Comparison of ENCODE assay signal across 18 cellular contexts in the genomic region with DNA sequence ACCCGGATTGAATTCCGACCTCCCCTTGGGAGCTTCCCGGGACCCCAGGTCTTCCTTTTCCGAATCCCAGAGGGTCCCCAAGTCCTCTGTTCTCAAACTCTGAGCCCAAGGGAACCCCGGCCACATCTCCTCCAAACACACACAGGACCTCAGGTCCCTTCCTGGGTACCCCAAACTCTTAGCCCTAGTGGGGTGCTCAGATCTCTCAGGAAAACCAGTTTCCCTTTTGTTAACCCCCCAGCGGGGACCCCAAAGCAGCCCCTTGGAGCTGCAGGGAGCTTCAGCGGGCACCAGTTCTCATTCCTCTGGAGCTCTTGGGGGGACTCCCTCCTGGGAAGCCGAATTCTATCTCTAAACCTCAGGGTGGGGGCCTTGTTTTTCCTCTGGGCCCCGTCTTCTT. TPM values are rescaled to one million over a fixed set of nuclear protein-coding genes. Genes with fewer than 3 reads are reported as not detected.
DNase-seq lines count a peak whose midpoint lies in the region; FAIRE-seq and TF ChIP-seq lines count a peak whose summit lies in the region.
"Had no signal": no experiment of that assay in that cellular context is flagged by ENCODE, and none has a peak within 500 bp of the region (broad histone marks: within the 10 kb centered on the region; RNA-seq: fewer than 3 reads in every experiment).

No MANE protein-coding gene starts in this region.

- no peaks in the 10 kb centered on the region for H3K4me1 ChIP-seq in CD4-positive, alpha-beta memory T cell (ENCODE audit: insufficient read depth, low read length)
- H3K4me1 ChIP-seq in HUES48 (ENCODE audit: control insufficient read depth, insufficient read depth, low read length) (peaks cover 3% of the 10 kb centered on the region; the same call in 1 of the 2 replicates), H1 (replicated peaks in 1 of 4; ENCODE audit: control insufficient read depth in 3 of 4, insufficient read depth in 4 of 4, low read length in 3 of 4) (peaks cover 0 to 15% (median 7%) of the 10 kb centered on the region in 4 experiments; a peak in 6 of 7 replicates), neural progenitor cell (peaks cover 4% of the 10 kb centered on the region)

- TF ChIP-seq CTCF in H1 (IDR thresholded peaks at IDR 0.05; ENCODE audit: control extremely low read depth in 1 of 3, insufficient read depth in 1 of 3, low read depth in 1 of 3, low read length in 3 of 3), result no peak
- no peak for TF ChIP-seq CTCF in neural progenitor cell (IDR thresholded peaks at IDR 0.05)

- POLR2A ChIA-PET in CD4-positive, alpha-beta memory T cell (lab: Charles Lee; ENCODE audit: partially characterized antibody), result no interaction called here
- POLR2A ChIA-PET in H1 (lab: Charles Lee; ENCODE audit: partially characterized antibody), result interaction anchor here (0.9 to 4.0 kb wide), 10 partner anchors 7 to 34 kb away, joined by 3 to 21 read pairs (median 8); no protein-coding TSS in a partner anchor

- no peak overlapping the region for H4K91ac ChIP-seq in H1 (replicated peaks; ENCODE audit: insufficient read length, low read length)

- FAIRE-seq in H1 (lab: Jason Lieb, UNC) (no peak), frontal cortex (lab: Jason Lieb, UNC) (no peak)

- peak overlapping the region in 6 of 8 donors; percentile 15 to 64 (median 41) for H3K4me3 Mint-ChIP-seq in CD4-positive, alpha-beta memory T cell
- peak overlapping the region; percentile 80 for H3K4me3 Mint-ChIP-seq in neural progenitor cell

- CTCF ChIA-PET in CD4-positive, alpha-beta memory T cell (lab: Charles Lee; ENCODE audit: partially characterized antibody), result no interaction called here
- CTCF ChIA-PET in H1 (lab: Charles Lee; ENCODE audit: partially characterized antibody), result interaction anchor here (1.1 to 4.2 kb wide), 6 partner anchors 12 to 199 kb away, joined by 3 to 33 read pairs (median 4); no protein-coding TSS in a partner anchor

- peaks cover 9% of the 10 kb centered on the region; the same call in 1 of the 2 replicates for H3K23me2 ChIP-seq in H1 (ENCODE audit: low read depth, low read length)

- no peak overlapping the region for H3K23ac ChIP-seq in H1 (ENCODE audit: insufficient read length)

- H3K27me3 ChIP-seq in CD4-positive, alpha-beta memory T cell (ENCODE audit: insufficient read depth, low read length), result peaks cover 11% of the 10 kb centered on the region
- H3K27me3 ChIP-seq in HUES48 (ENCODE audit: control insufficient read depth, insufficient read depth, low read length), result peaks cover 31% of the 10 kb centered on the region
- H3K27me3 ChIP-seq in H1 (replicated peaks in 1 of 4; ENCODE audit: control insufficient read depth in 3 of 4, extremely low read depth in 1 of 4, insufficient read depth in 3 of 4, low read length in 3 of 4), result peaks cover 2 to 47% (median 32%) of the 10 kb centered on the region in 4 experiments
- peaks cover 80% of the 10 kb centered on the region for H3K27me3 ChIP-seq in neural progenitor cell

- H2BK20ac ChIP-seq in H1 (ENCODE audit: low read length), result no peak overlapping the region

- H4K20me1 ChIP-seq in H1 (replicated peaks in 1 of 2; ENCODE audit: control insufficient read depth in 1 of 2, insufficient read depth in 2 of 2, low read length in 2 of 2) (no peaks in the 10 kb centered on the region), neural progenitor cell (ENCODE audit: low read depth) (no peaks in the 10 kb centered on the region)

- no peak overlapping the region for H4K8ac ChIP-seq in H1 (ENCODE audit: extremely low read depth, insufficient read depth, low read length)

- H3K79me1 ChIP-seq in H1 (ENCODE audit: low read depth, low read length), result no peaks in the 10 kb centered on the region

- WGBS in H1 (ENCODE audit: extremely low coverage in 1 of 2, insufficient coverage in 1 of 2, insufficient read length in 1 of 2, insufficient replicate concordance in 2 of 2, low coverage in 1 of 2, low lambda C conversion rate in 2 of 2, missing lambda C conversion rate in 1 of 2), 2 experiments, result 84% methylated on average over 7 of the region's 9 CpGs; no CpG with 5 or more reads in 1 of the 2 experiments

- H4K5ac ChIP-seq in H1 (ENCODE audit: insufficient read length, low read depth, low read length), result no peak overlapping the region

- H3K18ac ChIP-seq in H1 (ENCODE audit: extremely low read depth, low read length), result no peak overlapping the region

- H3K4me1 Mint-ChIP-seq in CD4-positive, alpha-beta memory T cell, result peaks cover 0 to 6% (median 2%) of the 10 kb centered on the region in 4 donors
- peaks cover 25% of the 10 kb centered on the region for H3K4me1 Mint-ChIP-seq in neural progenitor cell

- no peak overlapping the region for H2BK120ac ChIP-seq in H1 (replicated peaks; ENCODE audit: low read depth, low read length)

- H3K9me3 Mint-ChIP-seq in CD4-positive, alpha-beta memory T cell, result no peaks in the 10 kb centered on the region
- H3K9me3 Mint-ChIP-seq in neural progenitor cell, result no peaks in the 10 kb centered on the region

- H2BK12ac ChIP-seq in H1 (ENCODE audit: low read depth, low read length), result no peak overlapping the region

- no peaks in the 10 kb centered on the region for H3F3A ChIP-seq in neural progenitor cell (ENCODE audit: low read depth)

- H3K27ac ChIP-seq in CD4-positive, alpha-beta memory T cell (ENCODE audit: low read depth, low read length), result no peak overlapping the region
- H3K27ac ChIP-seq in HUES48 (ENCODE audit: low read depth, low read length), result no peak overlapping the region
- no peak overlapping the region for H3K27ac ChIP-seq in H1 (ENCODE audit: low read depth, low read length)
- no peak overlapping the region for H3K27ac ChIP-seq in neural progenitor cell
- H3K27ac ChIP-seq: body of pancreas, right atrium auricular region, VCaP had no signal

- TF ChIP-seq POLR2A in H1 (IDR thresholded peaks at IDR 0.05; ENCODE audit: control extremely low read depth in 1 of 2, low read depth in 2 of 2, low read length in 2 of 2), result no peak

- no peak overlapping the region for H2BK5ac ChIP-seq in H1 (ENCODE audit: low read depth, low read length)

- no peaks in the 10 kb centered on the region for H3K79me2 ChIP-seq in H1 (ENCODE audit: control insufficient read depth in 1 of 2, insufficient read depth in 2 of 2, low read length in 2 of 2)
- no peaks in the 10 kb centered on the region for H3K79me2 ChIP-seq in neural progenitor cell (ENCODE audit: low read depth)

- H2AK5ac ChIP-seq in H1 (ENCODE audit: low read depth, low read length), result no peak overlapping the region

- no peak for TF ChIP-seq EP300 in H1 (IDR thresholded peaks at IDR 0.05; ENCODE audit: borderline replicate concordance in 1 of 2, low read depth in 2 of 2, low read length in 2 of 2)

- H3K36me3 ChIP-seq in CD4-positive, alpha-beta memory T cell (ENCODE audit: insufficient read depth, low read length), result no peaks in the 10 kb centered on the region
- H3K36me3 ChIP-seq in HUES48 (ENCODE audit: control insufficient read depth, insufficient read depth, low read length) (no peaks in the 10 kb centered on the region), H1 (ENCODE audit: control insufficient read depth in 2 of 4, insufficient read depth in 4 of 4, low read length in 3 of 4) (no peaks in the 10 kb centered on the region), neural progenitor cell (no peaks in the 10 kb centered on the region)
- H3K36me3 ChIP-seq: right atrium auricular region had no signal

- TF ChIP-seq RAD21 in H1 (IDR thresholded peaks at IDR 0.05 in 1 of 2, conservative IDR thresholded peaks at IDR 0.05 in 1 of 2; ENCODE audit: low read depth in 2 of 2, low read length in 2 of 2), result no peak

- no peak overlapping the region for H3K4ac ChIP-seq in H1 (replicated peaks; ENCODE audit: insufficient read length, low read depth, low read length)

- no peak overlapping the region for H3K14ac ChIP-seq in H1 (ENCODE audit: insufficient read length)

- no peak for DNase-seq in CD4-positive, alpha-beta memory T cell
- DNase-seq in H1 (ENCODE audit: low read depth in 1 of 2, low spot score in 2 of 2) (no peak), neural progenitor cell (ENCODE audit: low spot score) (no peak), NCI-H446 treated with DMSO at 0.1 percent for 48 hours (lab: John Stamatoyannopoulos, UW) (no peak), DMS114 treated with DMSO at 0.1 percent for 48 hours (lab: John Stamatoyannopoulos, UW; ENCODE audit: unreplicated experiment) (no peak), frontal cortex (ENCODE audit: low spot score in 2 of 2) (no peak)
- DNase-seq in activated CD8-positive, alpha-beta memory T cell treated with anti-CD3 and anti-CD28 coated beads, Interleukin-2, amount 50 U/mL, for 4 hours, result no peak
- DNase-seq: activated naive CD4-positive, alpha-beta T cell; body of pancreas; DMS79 treated with DMSO at 0.1 percent for 48 hours; effector CD4-positive, alpha-beta T cell; NCI-H1694 treated with DMSO at 0.1 percent for 48 hours; NCI-H524 treated with DMSO at 0.1 percent for 48 hours; SW 1271 had no signal

- no peak overlapping the region for H2BK15ac ChIP-seq in H1 (ENCODE audit: low read length)

- H3K4me3 ChIP-seq in CD4-positive, alpha-beta memory T cell (ENCODE audit: low read length in 2 of 2), result no peak overlapping the region
- H3K4me3 ChIP-seq in HUES48 (ENCODE audit: low read depth, low read length) (peak overlapping the region; percentile 61; the same call in 1 of the 2 replicates), H1 (ENCODE audit: extremely low read depth in 1 of 4, insufficient read depth in 2 of 4, low read depth in 3 of 4, low read length in 4 of 4) (peak overlapping the region in 3 of 4 experiments; percentile 36 to 64 (median 47); a peak in 4 of 8 replicates), neural progenitor cell (no peak overlapping the region)

- H3K9ac ChIP-seq in HUES48 (ENCODE audit: low read depth, low read length), result no peak overlapping the region
- H3K9ac ChIP-seq in H1 (replicated peaks in 1 of 4; ENCODE audit: extremely low read depth in 1 of 4, low read depth in 3 of 4, low read length in 3 of 4), result no peak overlapping the region
- H3K9ac ChIP-seq in neural progenitor cell, result no peak overlapping the region

- H2AFZ ChIP-seq in H1 (ENCODE audit: low read length), result no peak overlapping the region
- no peak overlapping the region for H2AFZ ChIP-seq in neural progenitor cell (replicated peaks)

- no peak overlapping the region for H3K56ac ChIP-seq in H1 (replicated peaks; ENCODE audit: insufficient read length, low read depth, low read length)

- H3K4me2 ChIP-seq in H1 (ENCODE audit: insufficient read depth in 1 of 2, low read depth in 2 of 2, low read length in 2 of 2), result peak overlapping the region; percentile 75 to 76
- peak overlapping the region; percentile 74 for H3K4me2 ChIP-seq in neural progenitor cell

- H3K27me3 Mint-ChIP-seq in CD4-positive, alpha-beta memory T cell, result peaks cover 36 to 43% of the 10 kb centered on the region in 2 donors
- peaks cover 17% of the 10 kb centered on the region for H3K27me3 Mint-ChIP-seq in neural progenitor cell (ENCODE audit: insufficient read depth, low read depth)

- H3K36me3 Mint-ChIP-seq in CD4-positive, alpha-beta memory T cell, result no peaks in the 10 kb centered on the region
- no peaks in the 10 kb centered on the region for H3K36me3 Mint-ChIP-seq in neural progenitor cell

- H3K27ac Mint-ChIP-seq in CD4-positive, alpha-beta memory T cell, result no peak overlapping the region
- H3K27ac Mint-ChIP-seq in neural progenitor cell, result peak overlapping the region; percentile 91

- no peaks in the 10 kb centered on the region for H3K9me3 ChIP-seq in CD4-positive, alpha-beta memory T cell (ENCODE audit: control insufficient read depth in 1 of 2, low read length in 2 of 2)
- H3K9me3 ChIP-seq in HUES48 (ENCODE audit: control insufficient read depth, insufficient read depth, low read length) (no peaks in the 10 kb centered on the region), H1 (ENCODE audit: insufficient read depth in 2 of 2, low read depth in 1 of 2, low read length in 1 of 2) (no peaks in the 10 kb centered on the region), neural progenitor cell (ENCODE audit: low read depth) (no peaks in the 10 kb centered on the region)
- H3K9me3 ChIP-seq: body of pancreas, right atrium auricular region had no signal

- intact Hi-C loops in CD4-positive, alpha-beta memory T cell (cut with micrococcal nuclease), result no loop called here

RNA-seq across cellular contexts. Expression of a gene that starts 0.8 kb away (rescaled TPM):
- not detected for total RNA-seq in CD4-positive, alpha-beta memory T cell
- not detected for polyA plus RNA-seq in CD4-positive, alpha-beta memory T cell
- 1.2 and 1.4 TPM in 2 replicates for total RNA-seq in H1 (2021; fragmentation: NEBNext Ultra II Directional; extraction: Animal tissue kit (Norgen Biotek cat#: 25700))
- 1.6 and 2.9 TPM in 2 replicates for polyA plus RNA-seq in H1 (2011; rRNA removed)
- polyA plus RNA-seq in H1 (2011; cell fraction: cytosol; rRNA removed), result 1.8 TPM
- polyA plus RNA-seq in H1 (2011; cell fraction: nucleus; rRNA removed), result 4.3 TPM
- polyA plus RNA-seq in H1 (2012, experiment 1 of 2), result 1.1 to 1.9 TPM (median 1.5 TPM) in 4 replicates
- 0.81 TPM for polyA plus RNA-seq in H1 (2012, experiment 2 of 2)
- 2.3 TPM for polyA plus RNA-seq in H1 (2013, experiment 1 of 2)
- polyA plus RNA-seq in H1 (2013, experiment 2 of 2), result 2.1 TPM
- polyA minus RNA-seq in H1 (2011; rRNA and poly(A)+ RNA removed), result 0.22 and 0.25 TPM in 2 replicates
- not detected for polyA minus RNA-seq in H1 (2011; cell fraction: cytosol; rRNA and poly(A)+ RNA removed)
- 0.80 TPM for polyA minus RNA-seq in H1 (2011; cell fraction: nucleus; rRNA and poly(A)+ RNA removed)
- 1.0 TPM in 1 of 2 replicates, not detected in the other for total RNA-seq in neural progenitor cell (ENCODE audit: low replicate concordance)
- under 0.01 TPM for total RNA-seq in frontal cortex
- total RNA-seq: body of pancreas, lower leg skin had no signal

RNA-seq across cellular contexts. Expression of a gene that starts 29.5 kb away (rescaled TPM):
- total RNA-seq in CD4-positive, alpha-beta memory T cell, result not detected
- polyA plus RNA-seq in CD4-positive, alpha-beta memory T cell, result not detected
- 4.5 and 5.7 TPM in 2 replicates for total RNA-seq in H1 (2021; fragmentation: NEBNext Ultra II Directional; extraction: Animal tissue kit (Norgen Biotek cat#: 25700))
- 0.41 and 0.93 TPM in 2 replicates for polyA plus RNA-seq in H1 (2011; rRNA removed)
- polyA plus RNA-seq in H1 (2011; cell fraction: cytosol; rRNA removed), result 1.3 TPM
- 3.4 TPM for polyA plus RNA-seq in H1 (2011; cell fraction: nucleus; rRNA removed)
- 5.8 to 6.6 TPM (median 6.1 TPM) in 4 replicates for polyA plus RNA-seq in H1 (2012, experiment 1 of 2)
- 0.62 TPM for polyA plus RNA-seq in H1 (2012, experiment 2 of 2)
- polyA plus RNA-seq in H1 (2013, experiment 1 of 2), result 3.2 TPM
- 2.6 TPM for polyA plus RNA-seq in H1 (2013, experiment 2 of 2)
- polyA minus RNA-seq in H1 (2011; rRNA and poly(A)+ RNA removed), result 0.61 and 0.79 TPM in 2 replicates
- 2.9 TPM for polyA minus RNA-seq in H1 (2011; cell fraction: cytosol; rRNA and poly(A)+ RNA removed)
- 2.9 TPM for polyA minus RNA-seq in H1 (2011; cell fraction: nucleus; rRNA and poly(A)+ RNA removed)
- total RNA-seq in neural progenitor cell (ENCODE audit: low replicate concordance) (0.02 and 0.37 TPM in 2 replicates), frontal cortex (4.1 TPM)
- total RNA-seq: body of pancreas had no signal

Comparison
In these comparisons a context has a peak if more than half of its experiments do, and no peak if none do; other contexts are left out.
1. H3K4me3 ChIP-seq: peak in HUES48 (single experiment) and H1 (3 of 4); none in CD4-positive, alpha-beta memory T cell (0 of 2) and neural progenitor cell (single experiment).